ENCODE assay signal across 14 cellular contexts in genomic region chr1:8118031-8118451, GRCh38.
DNase-seq lines count a peak whose midpoint lies in the region; ATAC-seq, FAIRE-seq and TF ChIP-seq lines count a peak whose summit lies in the region.
"Had no signal": no experiment of that assay in that cellular context is flagged by ENCODE, and none has a peak within 500 bp of the region (broad histone marks: within the 10 kb centered on the region; RNA-seq: fewer than 3 reads in every experiment).

No MANE protein-coding gene starts in this region.

- H3K9me3 ChIP-seq in adrenal gland (replicated peaks in 1 of 3) (no peaks in the 10 kb centered on the region), right lobe of liver (no peaks in the 10 kb centered on the region), stomach (no peaks in the 10 kb centered on the region)

- H3K27me3 ChIP-seq in adrenal gland: no peaks in the 10 kb centered on the region
- H3K27me3 ChIP-seq in right lobe of liver: no peaks in the 10 kb centered on the region
- no peaks in the 10 kb centered on the region for H3K27me3 ChIP-seq in stomach
- H3K27me3 ChIP-seq: foreskin keratinocyte had no signal

- no peaks in the 10 kb centered on the region for H3K36me3 ChIP-seq in adrenal gland (replicated peaks in 1 of 2)
- H3K36me3 ChIP-seq in right lobe of liver: no peaks in the 10 kb centered on the region
- no peaks in the 10 kb centered on the region for H3K36me3 ChIP-seq in stomach

- no peak for TF ChIP-seq EP300 in stomach (IDR thresholded peaks at IDR 0.05)

- WGBS in adrenal gland, 4 donors: 92 to 99% (median 93%) methylated on average over 7 of the region's 7 CpGs
- 76% methylated on average over 5 of the region's 7 CpGs for WGBS in right lobe of liver (ENCODE audit: insufficient coverage, low coverage, low lambda C conversion rate, missing lambda C conversion rate)
- 68 to 81% (median 76%) methylated on average over 7 of the region's 7 CpGs for WGBS in stomach, 5 donors

- FAIRE-seq in G401.6 (lab: Jason Lieb, UNC): peak; percentile 81
- FAIRE-seq: K562 had no signal

- intact Hi-C loops in adrenal gland (cut with DNase I) (no loop called here), right lobe of liver (cut with DNase I) (no loop called here), stomach (cut with DNase I; ENCODE audit: low total_unique reads) (no loop called here)

- ATAC-seq in right lobe of liver (no peak), HG03439 (IDR thresholded peaks at IDR 0.05; ENCODE audit: unreplicated experiment) (no peak), HG03196 (IDR thresholded peaks at IDR 0.05; ENCODE audit: unreplicated experiment) (no peak)
- ATAC-seq: foreskin keratinocyte, K562 had no signal

- DNase-seq in adrenal gland: peak in 1 of 7 donors; percentile 4
- no peak for DNase-seq in right lobe of liver
- no peak for DNase-seq in stomach
- no peak for DNase-seq in germinal center (ENCODE audit: low spot score)
- no peak for DNase-seq in AML-193 (lab: John Stamatoyannopoulos, UW)
- DNase-seq: activated CD4-positive, alpha-beta T cell treated with anti-CD3 and anti-CD28 coated beads, Interleukin-2, amount 10 ng/mL, durations not matched to agents 7 days and 5 days; activated effector memory CD4-positive, alpha-beta T cell treated with Interleukin-2 at 50 U/mL for 16 hours; CD4-positive, alpha-beta memory T cell; foreskin keratinocyte; NCI-H1930 had no signal

- TF ChIP-seq CTCF in adrenal gland (IDR thresholded peaks at IDR 0.05) (no peak), right lobe of liver (IDR thresholded peaks at IDR 0.05) (no peak), stomach (IDR thresholded peaks at IDR 0.05) (no peak)

- TF ChIP-seq POLR2A in adrenal gland (IDR thresholded peaks at IDR 0.05) (no peak), right lobe of liver (IDR thresholded peaks at IDR 0.05) (no peak), stomach (IDR thresholded peaks at IDR 0.05) (no peak)

- H3K4me3 ChIP-seq in adrenal gland (no peak overlapping the region), right lobe of liver (no peak overlapping the region), stomach (no peak overlapping the region)
- H3K4me3 ChIP-seq: K562 had no signal

- H3K27ac ChIP-seq in adrenal gland: peak overlapping the region in 3 of 5 donors; percentile 20 to 82 (median 53)
- peak overlapping the region; percentile 75 to 92 (median 91) for H3K27ac ChIP-seq in right lobe of liver
- peak overlapping the region; percentile 75 to 93 (median 87) for H3K27ac ChIP-seq in stomach
- H3K27ac ChIP-seq: foreskin keratinocyte had no signal

- H3K4me1 ChIP-seq in adrenal gland (replicated peaks in 1 of 2) (peaks cover 22 to 28% of the 10 kb centered on the region in 2 donors), right lobe of liver (peaks cover 0 to 39% (median 14%) of the 10 kb centered on the region in 4 donors), stomach (peaks cover 49 to 88% (median 63%) of the 10 kb centered on the region in 4 donors)
